ENCODE assay signal across 9 cellular contexts in genomic region chr9:114450833-114451706, GRCh38.
A peak's percentile ranks its signal among the peaks of the same experiment; 100 is the strongest.
DNase-seq lines count a peak whose midpoint lies in the region; ATAC-seq and TF ChIP-seq lines count a peak whose summit lies in the region.
"Had no signal": no experiment of that assay in that cellular context is flagged by ENCODE, and none has a peak within 500 bp of the region (broad histone marks: within the 10 kb centered on the region; RNA-seq: fewer than 3 reads in every experiment).

No MANE protein-coding gene starts in this region.

- H2AFZ ChIP-seq in MM.1S (ENCODE audit: low read length): no peak overlapping the region

- ATAC-seq in GM18498 (IDR thresholded peaks at IDR 0.05; ENCODE audit: unreplicated experiment): peak; percentile 65
- ATAC-seq in GM21447 (IDR thresholded peaks at IDR 0.05; ENCODE audit: unreplicated experiment): peak; percentile 47
- peak; percentile 86 for ATAC-seq in memory B cell (ENCODE audit: low read depth)

- H3K9me3 Mint-ChIP-seq in memory B cell: peaks cover 6% of the 10 kb centered on the region

- H3K27me3 ChIP-seq in MM.1S (replicated peaks; ENCODE audit: insufficient read depth, low read length): no peaks in the 10 kb centered on the region

- H3K4me3 Mint-ChIP-seq in memory B cell: peak overlapping the region; percentile 54

- H3K4me1 Mint-ChIP-seq in memory B cell: peaks cover 44% of the 10 kb centered on the region

- peaks cover 43% of the 10 kb centered on the region for H3K79me2 ChIP-seq in MM.1S (ENCODE audit: low read length)

- no peak for TF ChIP-seq CTCF in MM.1S (IDR thresholded peaks at IDR 0.05; ENCODE audit: low read length)

- peaks cover 1% of the 10 kb centered on the region for H3K36me3 Mint-ChIP-seq in memory B cell

- no peaks in the 10 kb centered on the region for H3K9me2 ChIP-seq in MM.1S (replicated peaks; ENCODE audit: insufficient read depth, low read length)

- peak overlapping the region; percentile 43; the same call in 1 of the 2 replicates for H3K4me2 ChIP-seq in MM.1S (ENCODE audit: low read depth, low read length)

- no peaks in the 10 kb centered on the region for H4K20me1 ChIP-seq in MM.1S (ENCODE audit: insufficient read depth, low read length)

- H3K27me3 Mint-ChIP-seq in memory B cell: no peaks in the 10 kb centered on the region

- no peak overlapping the region for H3K4me3 ChIP-seq in MM.1S (ENCODE audit: low read length)
- H3K4me3 ChIP-seq: thoracic aorta had no signal

- DNase-seq in MM.1S (peak; percentile 57), memory B cell (ENCODE audit: low spot score in 2 of 2) (peak; percentile 27 to 61), glomerular visceral epithelial cell (ENCODE audit: extremely low spot score) (no peak), HUDEP-2 (lab: John Stamatoyannopoulos, UW; ENCODE audit: unreplicated experiment in 76 of 76) (no peak), kidney tubule cell (ENCODE audit: low spot score) (no peak)
- DNase-seq: activated CD4-positive, CD25-positive, alpha-beta regulatory T cell had no signal

- H3K27ac Mint-ChIP-seq in memory B cell: peak overlapping the region; percentile 89

- peaks cover 68% of the 10 kb centered on the region for H3K4me1 ChIP-seq in MM.1S (ENCODE audit: low read length)

- H3F3A ChIP-seq in MM.1S (ENCODE audit: insufficient read depth, low read length): peaks cover 52% of the 10 kb centered on the region

- H3K9me3 ChIP-seq in MM.1S (replicated peaks; ENCODE audit: insufficient read depth, low read length): 0 out of 2 replicates have a peak, but pooled peaks cover 6% of the 10 kb centered on the region

- H3K27ac ChIP-seq in MM.1S (ENCODE audit: low read length): peak overlapping the region; percentile 97
- H3K27ac ChIP-seq: thoracic aorta had no signal

- H3K9ac ChIP-seq in MM.1S (ENCODE audit: low read length): peak overlapping the region; percentile 92

- H3K36me3 ChIP-seq in MM.1S (replicated peaks; ENCODE audit: insufficient read depth, low read length): no peaks in the 10 kb centered on the region
- H3K36me3 ChIP-seq: thoracic aorta had no signal

Comparison
In these comparisons a context has a peak if more than half of its experiments do, and no peak if none do; other contexts are left out.
1. DNase-seq: peak in MM.1S (single experiment) and memory B cell (2 of 2); none in glomerular visceral epithelial cell (single experiment), HUDEP-2 (0 of 76) and kidney tubule cell (single experiment).
2. Peak in every context shown above with its lines, with median percentiles within 50 percentile points of each other: ATAC-seq.